Comparison of ENCODE assay signal across 21 cellular contexts in genomic region chr2:238279324-238279682, GRCh38. TPM values are rescaled to one million over a fixed set of nuclear protein-coding genes. Genes with fewer than 3 reads are reported as not detected.
DNase-seq lines count a peak whose midpoint lies in the region; ATAC-seq and TF ChIP-seq lines count a peak whose summit lies in the region.
"Had no signal": no experiment of that assay in that cellular context is flagged by ENCODE, and none has a peak within 500 bp of the region (broad histone marks: within the 10 kb centered on the region; RNA-seq: fewer than 3 reads in every experiment).

No MANE protein-coding gene starts in this region.

- peaks cover 22% of the 10 kb centered on the region for H3K36me3 ChIP-seq in RWPE2 (ENCODE audit: low read depth)
- H3K36me3 ChIP-seq in mucosa of descending colon (ENCODE audit: low read depth), result peaks cover 5% of the 10 kb centered on the region
- peaks cover 26 to 36% (median 33%) of the 10 kb centered on the region in 3 donors for H3K36me3 ChIP-seq in skeletal muscle tissue (ENCODE audit: control insufficient read depth in 3 of 3, insufficient read depth in 3 of 3, low read length in 3 of 3)

- H3K4me3 ChIP-seq in RWPE2 (ENCODE audit: severe bottlenecking), result no peak overlapping the region
- no peak overlapping the region for H3K4me3 ChIP-seq in mucosa of descending colon
- no peak overlapping the region for H3K4me3 ChIP-seq in skeletal muscle tissue (ENCODE audit: low read length in 3 of 3)
- H3K4me3 ChIP-seq: HAP-1, MG63, SJCRH30 had no signal

- DNase-seq in left cardiac atrium (peak; percentile 13), Right ventricle myocardium superior (no peak), RWPE2 (ENCODE audit: low spot score) (peak; percentile 45), mucosa of descending colon (peak in 2 of 3 donors; percentile 27 to 31), KG1 (lab: John Stamatoyannopoulos, UW) (no peak), GM19238 (ENCODE audit: insufficient read length, low spot score) (no peak)
- DNase-seq: CD4-positive, alpha-beta memory T cell; COR-L47; GOT3; HFFc6; KBM-7; MG63; NCI-H1694; NCI-H2081; NCI-H2227 treated with DMSO at 0.1 percent for 48 hours; NCI-H526 treated with DMSO at 0.1 percent for 48 hours; SJCRH30 had no signal

- H3K27ac ChIP-seq in RWPE2 (ENCODE audit: poor library complexity, severe bottlenecking) (no peak overlapping the region), skeletal muscle tissue (ENCODE audit: low read depth, low read length) (no peak overlapping the region)
- H3K27ac ChIP-seq: SJCRH30 had no signal

- H3K4me1 ChIP-seq in RWPE2 (ENCODE audit: insufficient read depth, poor library complexity, severe bottlenecking) (no peaks in the 10 kb centered on the region), mucosa of descending colon (ENCODE audit: low read depth) (peaks cover 48% of the 10 kb centered on the region), skeletal muscle tissue (ENCODE audit: control insufficient read depth in 3 of 3, insufficient read depth in 3 of 3, low read length in 3 of 3) (peaks cover 33 to 55% (median 42%) of the 10 kb centered on the region in 3 donors)
- H3K4me1 ChIP-seq: HAP-1, SJCRH30 had no signal

- ATAC-seq in left cardiac atrium, result peak in 1 of 2 donors; percentile 27
- no peak for ATAC-seq in Right ventricle myocardium superior (ENCODE audit: poor library complexity)
- no peak for ATAC-seq in RWPE2 (ENCODE audit: low read depth)
- ATAC-seq in mucosa of descending colon, result no peak
- ATAC-seq: Panc1, SK-N-SH treated with all-trans-retinoic acid at 6 μM for 48 hours had no signal

- H3K9ac ChIP-seq in skeletal muscle tissue (ENCODE audit: low read depth in 1 of 3, low read length in 3 of 3), result peak overlapping the region in 2 of 3 donors; percentile 21 to 54

- no peaks in the 10 kb centered on the region for H3K9me3 ChIP-seq in RWPE2 (ENCODE audit: severe bottlenecking)
- no peaks in the 10 kb centered on the region for H3K9me3 ChIP-seq in mucosa of descending colon
- no peaks in the 10 kb centered on the region for H3K9me3 ChIP-seq in skeletal muscle tissue (ENCODE audit: control insufficient read depth in 3 of 3, low read length in 3 of 3)
- H3K9me3 ChIP-seq: HAP-1, MG63, SJCRH30 had no signal

- no peak for TF ChIP-seq CTCF in RWPE2 (IDR thresholded peaks at IDR 0.05; ENCODE audit: poor library complexity, severe bottlenecking)
- no peak for TF ChIP-seq CTCF in mucosa of descending colon (IDR thresholded peaks at IDR 0.05)

- H3K27me3 ChIP-seq in RWPE2 (ENCODE audit: insufficient read depth, poor library complexity, severe bottlenecking) (no peaks in the 10 kb centered on the region), skeletal muscle tissue (ENCODE audit: control insufficient read depth in 3 of 3, insufficient read depth in 3 of 3, low read length in 3 of 3) (no peaks in the 10 kb centered on the region)
- H3K27me3 ChIP-seq: MG63, SJCRH30 had no signal

- intact Hi-C loops in left cardiac atrium (cut with DNase I) (no loop called here), Right ventricle myocardium superior (cut with DNase I) (no loop called here), mucosa of descending colon (cut with DNase I, micrococcal nuclease) (no loop called here)

RNA-seq across cellular contexts. Expression of gene PER2, which starts 9.1 kb away (rescaled TPM):
- total RNA-seq in left cardiac atrium (1 to 10 TPM; 6.4 to 8.1 TPM), Right ventricle myocardium superior (3.6 TPM), mucosa of descending colon (10 to 100 TPM; 22.6 to 26.8 (median 22.6) TPM), skeletal muscle tissue (8.4 TPM)

RNA-seq across cellular contexts. Expression of gene HES6, which starts 39.5 kb away (rescaled TPM):
- 1 to 10 TPM; 3.8 to 4.3 TPM for total RNA-seq in left cardiac atrium
- total RNA-seq in Right ventricle myocardium superior, result 2.5 TPM
- total RNA-seq in mucosa of descending colon, result 10 to 100 TPM; 21.9 to 63.5 (median 25.7) TPM
- 7.8 TPM for total RNA-seq in skeletal muscle tissue

RNA-seq across cellular contexts. Expression of gene TRAF3IP1, which starts 41.0 kb away (rescaled TPM):
- total RNA-seq in left cardiac atrium (10 to 100 TPM; 12.1 to 14.2 TPM), Right ventricle myocardium superior (13.6 TPM), mucosa of descending colon (10 to 100 TPM; 13.3 to 37.5 (median 16.3) TPM), skeletal muscle tissue (4.2 TPM)

Comparison
In these comparisons a context has a peak if more than half of its experiments do, and no peak if none do; other contexts are left out.
1. DNase-seq: peak in left cardiac atrium (single experiment), RWPE2 (single experiment) and mucosa of descending colon (2 of 3); none in Right ventricle myocardium superior (single experiment), KG1 (single experiment) and GM19238 (single experiment).